8 cellular contexts compared by ENCODE assay signal in genomic region chr17:14301279-14301760, GRCh38. TPM values are rescaled to one million over a fixed set of nuclear protein-coding genes. Genes with fewer than 3 reads are reported as not detected.
DNase-seq lines count a peak whose midpoint lies in the region; ATAC-seq and TF ChIP-seq lines count a peak whose summit lies in the region.

No MANE protein-coding gene starts in this region.

- peaks cover 32% of the 10 kb centered on the region for H3F3A ChIP-seq in GM23248 (ENCODE audit: insufficient read depth)

- 1 to 3% methylated on average over 21 to 46 of the region's 56 CpGs for WGBS in GM23248 (ENCODE audit: low coverage in 1 of 2, low lambda C conversion rate in 2 of 2, missing lambda C conversion rate in 2 of 2), 2 experiments
- WGBS in mesodermal cell (ENCODE audit: insufficient coverage in 2 of 2), 2 experiments, result 0% methylated on average over 46 to 52 of the region's 56 CpGs
- WGBS in urinary bladder, result under 1% methylated on average over 56 of the region's 56 CpGs

- H3K27me3 ChIP-seq in CD4-positive, alpha-beta T cell (ENCODE audit: control insufficient read depth, insufficient read depth, low read length), result peaks cover 26% of the 10 kb centered on the region
- H3K27me3 ChIP-seq in GM23248 (replicated peaks; ENCODE audit: insufficient read depth) (no peaks in the 10 kb centered on the region), Panc1 (ENCODE audit: control insufficient read depth, insufficient read depth, low read length) (peaks cover 8% of the 10 kb centered on the region)

- CTCF ChIA-PET in CD4-positive, alpha-beta T cell (lab: Charles Lee), result interaction anchor here (0.9 to 4.6 kb wide), 17 partner anchors 20 to 1283 kb away, joined by 3 to 26 read pairs (median 4); partner anchors contain the start of genes COX10 and ELAC2
- CTCF ChIA-PET in Panc1 (lab: Charles Lee), result no interaction called here

- peak overlapping the region; percentile 67 for H2AFZ ChIP-seq in GM23248

- no peaks in the 10 kb centered on the region for H3K9me2 ChIP-seq in GM23248 (ENCODE audit: insufficient read depth)

- peaks cover 54% of the 10 kb centered on the region for H3K79me2 ChIP-seq in GM23248 (ENCODE audit: insufficient read depth)

- TF ChIP-seq CTCF in CD4-positive, alpha-beta T cell (IDR thresholded peaks at IDR 0.05), result peak; percentile 42
- TF ChIP-seq CTCF in Panc1 (IDR thresholded peaks at IDR 0.05), result peak; percentile 29; the same call in 1 of the 2 replicates

- H3K27ac ChIP-seq in CD4-positive, alpha-beta T cell (ENCODE audit: low read depth, low read length), result peak overlapping the region; percentile 73
- H3K27ac ChIP-seq in GM23248 (peak overlapping the region; percentile 80), Panc1 (ENCODE audit: low read length) (no peak overlapping the region), mesodermal cell (ENCODE audit: low read depth, low read length, severe bottlenecking) (no peak overlapping the region), urinary bladder (ENCODE audit: low read depth) (peak overlapping the region; percentile 59)

- DNase-seq in CD4-positive, alpha-beta T cell, result peak in 8 of 10 experiments; percentile 21 to 53 (median 30)
- DNase-seq in GM23248 (peak; percentile 71), Panc1 (ENCODE audit: low read depth, low spot score) (no peak), cerebellar nuclear complex (lab: John Stamatoyannopoulos, UW) (no peak)
- peak; percentile 40 for DNase-seq in central memory CD4-positive, alpha-beta T cell

- POLR2A ChIA-PET in CD4-positive, alpha-beta T cell (lab: Charles Lee), result interaction anchor here (0.6 to 6.6 kb wide), 29 partner anchors 8 to 1283 kb away, joined by 3 to 111 read pairs (median 4); partner anchors contain the start of genes COX10 and ELAC2
- POLR2A ChIA-PET in Panc1 (lab: Charles Lee), result no interaction called here

- H3K36me3 Mint-ChIP-seq in CD4-positive, alpha-beta T cell (ENCODE audit: low read depth), result peaks cover 30% of the 10 kb centered on the region

- H3K9me3 Mint-ChIP-seq in CD4-positive, alpha-beta T cell, result no peaks in the 10 kb centered on the region

- BruUV-seq in Panc1 (replicated peaks; lab: Mats Ljungman, UMichigan), result no TSS peak

- H3K4me1 ChIP-seq in GM23248 (ENCODE audit: insufficient read depth), result peaks cover 36% of the 10 kb centered on the region
- H3K4me1 ChIP-seq in Panc1 (ENCODE audit: control insufficient read depth, insufficient read depth, low read length), result no peaks in the 10 kb centered on the region; the same call in 1 of the 2 replicates
- H3K4me1 ChIP-seq in mesodermal cell (ENCODE audit: control insufficient read depth, insufficient read depth, low read length, poor library complexity, severe bottlenecking), result peaks cover 11% of the 10 kb centered on the region
- H3K4me1 ChIP-seq in urinary bladder (ENCODE audit: insufficient read depth), result no peaks in the 10 kb centered on the region

- peak overlapping the region; percentile 86 for H3K27ac Mint-ChIP-seq in CD4-positive, alpha-beta T cell

- in situ Hi-C loops in GM23248 (cut with MboI), result loop anchor here (25.0 kb wide), 1 partner anchor 861 kb away; no protein-coding TSS in a partner anchor
- in situ Hi-C loops in Panc1 (cut with HindIII; ENCODE audit: low pct_unique_long_range_greater_than_20kb, low sequenced_read_pairs), result no loop called here

- peak overlapping the region; percentile 93 for H3K9ac ChIP-seq in GM23248

- H3K4me2 ChIP-seq in GM23248 (ENCODE audit: unreplicated experiment), result peak overlapping the region; percentile 67

- no peaks in the 10 kb centered on the region for H3K9me3 ChIP-seq in CD4-positive, alpha-beta T cell (ENCODE audit: control insufficient read depth, low read length)
- no peaks in the 10 kb centered on the region for H3K9me3 ChIP-seq in GM23248 (ENCODE audit: low read depth)
- no peaks in the 10 kb centered on the region for H3K9me3 ChIP-seq in Panc1 (ENCODE audit: control insufficient read depth, insufficient read depth, low read depth, low read length)
- H3K9me3 ChIP-seq in mesodermal cell (ENCODE audit: control insufficient read depth, low read length), result no peaks in the 10 kb centered on the region

- H3K36me3 ChIP-seq in GM23248 (ENCODE audit: low read depth) (no peaks in the 10 kb centered on the region), Panc1 (ENCODE audit: control insufficient read depth, insufficient read depth, low read length) (no peaks in the 10 kb centered on the region), mesodermal cell (ENCODE audit: control insufficient read depth, insufficient read depth, low read length) (no peaks in the 10 kb centered on the region), urinary bladder (ENCODE audit: insufficient read depth) (no peaks in the 10 kb centered on the region)

- ATAC-seq in CD4-positive, alpha-beta T cell (ENCODE audit: poor library complexity), result peak; percentile 4
- ATAC-seq in Panc1, result peak; percentile 29
- ATAC-seq in GM18870 (IDR thresholded peaks at IDR 0.05; ENCODE audit: unreplicated experiment), result no peak

- H4K20me1 ChIP-seq in GM23248 (ENCODE audit: insufficient read depth), result no peaks in the 10 kb centered on the region

- H3K4me3 ChIP-seq in GM23248, result peak overlapping the region; percentile 91
- H3K4me3 ChIP-seq in Panc1 (ENCODE audit: low read depth in 2 of 2, low read length in 2 of 2), result peak overlapping the region; percentile 46 to 60
- H3K4me3 ChIP-seq in mesodermal cell (ENCODE audit: extremely low read depth, insufficient read depth, low read length, poor library complexity, severe bottlenecking), result peak overlapping the region; percentile 70
- peak overlapping the region; percentile 74 for H3K4me3 ChIP-seq in urinary bladder (ENCODE audit: low read depth, low read length)

- intact Hi-C loops in CD4-positive, alpha-beta T cell (cut with DNase I, micrococcal nuclease), result loop anchor here (1.0 to 5.0 kb wide), 8 partner anchors 8 to 1284 kb away; partner anchors contain the start of gene ELAC2 (in 2 of the 2)
- intact Hi-C loops in Panc1 (cut with micrococcal nuclease; ENCODE audit: unreplicated experiment), result loop anchor here (10.0 kb wide), 1 partner anchor 623 kb away; no protein-coding TSS in a partner anchor

- peak overlapping the region; percentile 99 for H3K4me3 Mint-ChIP-seq in CD4-positive, alpha-beta T cell

- H3K4me1 Mint-ChIP-seq in CD4-positive, alpha-beta T cell (ENCODE audit: low read depth), result peaks cover 68% of the 10 kb centered on the region

- H3K27me3 Mint-ChIP-seq in CD4-positive, alpha-beta T cell, result peaks cover 42% of the 10 kb centered on the region

RNA-seq across cellular contexts. Expression of gene HS3ST3B1, which starts 0.4 kb away (rescaled TPM):
- 10 to 100 TPM in 1 of 2 experiments, 1 to 10 TPM in 1; 9.3 to 11.5 TPM for total RNA-seq in CD4-positive, alpha-beta T cell
- 41.9 and 45.5 TPM in 2 replicates for total RNA-seq in GM23248 (2014; rRNA removed; shearing (Covaris generic))
- polyA plus RNA-seq in GM23248 (2016; fragmentation: Nextera tagmentation; extraction: Ambion mirVana) (37.6 and 40.1 TPM in 2 replicates), urinary bladder (2.9 TPM)
- total RNA-seq in Panc1 (2021; ENCODE audit: unreplicated experiment) (0.59 TPM), urinary bladder (2.4 TPM)
- 0.58 TPM for polyA plus RNA-seq in Panc1 (2012; ENCODE audit: insufficient read length)
- 12.2 TPM for polyA plus RNA-seq in mesodermal cell (2013, experiment 1 of 2)
- polyA plus RNA-seq in mesodermal cell (2013, experiment 2 of 2), result 9.6 TPM

Comparison
In these comparisons a context has a peak if more than half of its experiments do, and no peak if none do; other contexts are left out.
1. DNase-seq: peak in CD4-positive, alpha-beta T cell (8 of 10), GM23248 (single experiment) and central memory CD4-positive, alpha-beta T cell (single experiment); none in Panc1 (single experiment) and cerebellar nuclear complex (0 of 2).
2. H3K27ac ChIP-seq: peak in CD4-positive, alpha-beta T cell (single experiment), GM23248 (single experiment) and urinary bladder (single experiment); none in Panc1 (single experiment) and mesodermal cell (single experiment).
3. Peak in every context shown above with its lines, with median percentiles within 50 percentile points of each other: H3K4me3 ChIP-seq.